ENCODE assay signal across 27 cellular contexts in genomic region chr4:99100876-99101275, GRCh38. TPM values are rescaled to one million over a fixed set of nuclear protein-coding genes. Genes with fewer than 3 reads are reported as not detected.
"Had no signal": no experiment of that assay in that cellular context is flagged by ENCODE, and none has a peak within 500 bp of the region (broad histone marks: within the 10 kb centered on the region; RNA-seq: fewer than 3 reads in every experiment).

No MANE protein-coding gene starts in this region.

- H3K4me1 Mint-ChIP-seq: stimulated activated naive B cell treated with anti-CD40 and anti-IgM and Interleukin-4, amounts not matched to agents 10 μg/mL and 1 μg/mL and 100 μg/mL, for 72 hours had no signal

- H3K27ac Mint-ChIP-seq: naive thymus-derived CD8-positive, alpha-beta T cell; stimulated activated naive B cell treated with anti-CD40 and anti-IgM and Interleukin-4, amounts not matched to agents 10 μg/mL and 1 μg/mL and 100 μg/mL, for 72 hours had no signal

- H3K4me3 Mint-ChIP-seq: naive thymus-derived CD8-positive, alpha-beta T cell; stimulated activated naive B cell treated with anti-CD40 and anti-IgM and Interleukin-4, amounts not matched to agents 10 μg/mL and 1 μg/mL and 100 μg/mL, for 72 hours had no signal

- ATAC-seq: heart left ventricle; mucosa of descending colon; naive thymus-derived CD8-positive, alpha-beta T cell; psoas muscle; right lobe of liver; stimulated activated naive B cell treated with anti-CD40 and anti-IgM and Interleukin-4, amounts not matched to agents 10 μg/mL and 1 μg/mL and 100 μg/mL, for 72 hours had no signal

- DNase-seq: colonic mucosa; dorsolateral prefrontal cortex; effector CD8-positive, alpha-beta T cell; heart left ventricle; hypothalamus; kidney glomerular epithelial cell; mucosa of descending colon; naive thymus-derived CD8-positive, alpha-beta T cell; psoas muscle; retina; right lobe of liver; spleen; stimulated activated CD4-positive, alpha-beta T cell treated with anti-CD3 and anti-CD28 coated beads, Interleukin-15, amount 100 ng/mL, for 24 hours; stimulated activated CD4-positive, alpha-beta T cell treated with anti-CD3 and anti-CD28 coated beads, Interleukin-1b, Interleukin-23, amount 100 ng/mL, for 48 hours; stimulated activated CD4-positive, alpha-beta T cell treated with anti-CD3 and anti-CD28 coated beads, Interleukin-4, amount 100 ng/mL, for 4 hours; stimulated activated naive B cell treated with anti-CD40 and anti-IgM and Interleukin-4, amounts not matched to agents 10 μg/mL and 1 μg/mL and 100 μg/mL, for 72 hours; stomach; substantia nigra; transverse colon had no signal

- H3K4me1 ChIP-seq: colonic mucosa, psoas muscle, right lobe of liver, stomach, transverse colon had no signal

- H3K9me3 Mint-ChIP-seq: stimulated activated naive B cell treated with anti-CD40 and anti-IgM and Interleukin-4, amounts not matched to agents 10 μg/mL and 1 μg/mL and 100 μg/mL, for 72 hours had no signal

- H3K27me3 Mint-ChIP-seq: stimulated activated naive B cell treated with anti-CD40 and anti-IgM and Interleukin-4, amounts not matched to agents 10 μg/mL and 1 μg/mL and 100 μg/mL, for 72 hours had no signal

- H3K4me3 ChIP-seq: colonic mucosa, dorsolateral prefrontal cortex, heart left ventricle, mucosa of descending colon, psoas muscle, right lobe of liver, spleen, stomach, thoracic aorta, transverse colon had no signal

- H3K9me3 ChIP-seq: colonic mucosa, heart left ventricle, mucosa of descending colon, neutrophil, psoas muscle, right lobe of liver, spleen, stomach, thoracic aorta, transverse colon had no signal

- H3K27ac ChIP-seq: colonic mucosa, dorsolateral prefrontal cortex, heart left ventricle, neutrophil, psoas muscle, right lobe of liver, spleen, stomach, transverse colon had no signal

- H3K36me3 ChIP-seq: colonic mucosa, heart left ventricle, neutrophil, right lobe of liver, spleen, stomach, thoracic aorta, transverse colon had no signal

- H3K27me3 ChIP-seq: colonic mucosa, dorsolateral prefrontal cortex, heart left ventricle, neutrophil, right lobe of liver, spleen, stomach, transverse colon had no signal

RNA-seq across cellular contexts. Expression of gene ADH4, which starts 43.2 kb away (rescaled TPM):
- total RNA-seq: frontal cortex; glomerular endothelial cell; heart left ventricle; lung microvascular endothelial cell; naive thymus-derived CD8-positive, alpha-beta T cell; osteoblast; urinary bladder had no signal
- polyA plus RNA-seq: naive thymus-derived CD8-positive, alpha-beta T cell; neural cell had no signal
